Comparison of ENCODE assay signal across 8 cellular contexts in genomic region chr10:132187421-132188138, GRCh38. TPM values are rescaled to one million over a fixed set of nuclear protein-coding genes. Genes with fewer than 3 reads are reported as not detected.
DNase-seq lines count a peak whose midpoint lies in the region; ATAC-seq and TF ChIP-seq lines count a peak whose summit lies in the region.

No MANE protein-coding gene starts in this region.

- peak overlapping the region; percentile 80 for H3K23ac ChIP-seq in neuronal stem cell (ENCODE audit: low read depth, low read length, poor library complexity)

- H2BK15ac ChIP-seq in neuronal stem cell (ENCODE audit: low read length), result no peak overlapping the region

- WGBS in esophagus muscularis mucosa, result 1% methylated on average over 33 of the region's 59 CpGs
- no CpG with 5 or more reads among the region's 59 CpGs for WGBS in neuronal stem cell (ENCODE audit: extremely low coverage in 2 of 2, insufficient read length in 2 of 2, insufficient replicate concordance in 1 of 2), 2 donors

- H3K27ac ChIP-seq in esophagus muscularis mucosa (replicated peaks in 1 of 4), result no peak overlapping the region
- H3K27ac ChIP-seq in neuronal stem cell (replicated peaks; ENCODE audit: low read length), result no peak overlapping the region

- peaks cover 75% of the 10 kb centered on the region for H3K27me3 ChIP-seq in NT2/D1 (ENCODE audit: insufficient read depth, insufficient read length)
- peaks cover 9 to 65% (median 33%) of the 10 kb centered on the region in 4 donors for H3K27me3 ChIP-seq in esophagus muscularis mucosa
- H3K27me3 ChIP-seq in neuronal stem cell (ENCODE audit: control insufficient read depth in 3 of 3, insufficient read depth in 3 of 3, low read depth in 1 of 3, low read length in 3 of 3), result peaks cover 9 to 44% (median 40%) of the 10 kb centered on the region in 3 experiments

- no peak for TF ChIP-seq EP300 in esophagus muscularis mucosa (IDR thresholded peaks at IDR 0.05)

- peak overlapping the region; percentile 21 for H3K14ac ChIP-seq in neuronal stem cell (ENCODE audit: low read length)

- peak overlapping the region; percentile 50 for H3K9ac ChIP-seq in NT2/D1 (ENCODE audit: insufficient read length, low read depth)
- peak overlapping the region; percentile 88 for H3K9ac ChIP-seq in neuronal stem cell (ENCODE audit: low read depth, low read length, poor library complexity)

- no peak for TF ChIP-seq POLR2A in esophagus muscularis mucosa (IDR thresholded peaks at IDR 0.05; ENCODE audit: low read depth)

- no peak overlapping the region for H4K91ac ChIP-seq in neuronal stem cell (ENCODE audit: low read depth, low read length, poor library complexity)

- DNase-seq in COLO668 (lab: John Stamatoyannopoulos, UW; ENCODE audit: unreplicated experiment) (peak; percentile 22), NT2/D1 (ENCODE audit: low read depth, low spot score) (no peak), esophagus muscularis mucosa (ENCODE audit: extremely low spot score) (no peak), neuronal stem cell (ENCODE audit: low spot score) (no peak), cortex of kidney (lab: John Stamatoyannopoulos, UW) (no peak)
- no peak for DNase-seq in activated CD4-positive, CD25-positive, alpha-beta regulatory T cell (lab: John Stamatoyannopoulos, UW)

- no peak for TF ChIP-seq CTCF in esophagus muscularis mucosa (IDR thresholded peaks at IDR 0.05)

- H3K18ac ChIP-seq in neuronal stem cell (ENCODE audit: low read length), result peak overlapping the region; percentile 85

- ATAC-seq in GM18502 (IDR thresholded peaks at IDR 0.05; ENCODE audit: poor library complexity, unreplicated experiment) (no peak), GM21529 (IDR thresholded peaks at IDR 0.05; ENCODE audit: unreplicated experiment) (no peak)

- H4K8ac ChIP-seq in neuronal stem cell (ENCODE audit: low read depth, low read length), result no peak overlapping the region

- no peak overlapping the region for H2BK12ac ChIP-seq in neuronal stem cell (ENCODE audit: low read length)

- no peak overlapping the region for H3K4ac ChIP-seq in neuronal stem cell (ENCODE audit: low read length)

- peaks cover 12% of the 10 kb centered on the region for H3K4me1 ChIP-seq in NT2/D1 (ENCODE audit: insufficient read depth, insufficient read length)
- peaks cover 26 to 34% (median 30%) of the 10 kb centered on the region in 4 donors for H3K4me1 ChIP-seq in esophagus muscularis mucosa
- peaks cover 6 to 9% of the 10 kb centered on the region in 2 donors for H3K4me1 ChIP-seq in neuronal stem cell (ENCODE audit: control insufficient read depth in 2 of 2, insufficient read depth in 1 of 2, low read depth in 1 of 2, low read length in 2 of 2)

- intact Hi-C loops in esophagus muscularis mucosa (cut with DNase I), result no loop called here

- H3K4me2 ChIP-seq in neuronal stem cell (ENCODE audit: insufficient read depth, low read length, poor library complexity, severe bottlenecking), result peak overlapping the region; percentile 98

- peak overlapping the region; percentile 88 for H2AFZ ChIP-seq in neuronal stem cell (ENCODE audit: low read length)

- H3K9me3 ChIP-seq in NT2/D1 (ENCODE audit: insufficient read depth, low read length), result no peaks in the 10 kb centered on the region
- no peaks in the 10 kb centered on the region for H3K9me3 ChIP-seq in esophagus muscularis mucosa
- no peaks in the 10 kb centered on the region for H3K9me3 ChIP-seq in neuronal stem cell (replicated peaks in 1 of 2; ENCODE audit: control insufficient read depth in 2 of 2, insufficient read depth in 1 of 2, low read depth in 1 of 2, low read length in 2 of 2)

- H3K79me1 ChIP-seq in neuronal stem cell (ENCODE audit: low read depth, low read length), result peaks cover 10% of the 10 kb centered on the region

- H2BK5ac ChIP-seq in neuronal stem cell (ENCODE audit: low read length), result no peak overlapping the region

- peak overlapping the region; percentile 43 for H2AK5ac ChIP-seq in neuronal stem cell (ENCODE audit: low read depth, low read length)

- H3K4me3 ChIP-seq in NT2/D1 (ENCODE audit: insufficient read length, low read depth) (peak overlapping the region; percentile 42), esophagus muscularis mucosa (peak overlapping the region; percentile 42 to 60 (median 49)), neuronal stem cell (ENCODE audit: low read length in 2 of 2) (peak overlapping the region; percentile 81 to 94)

- H3K36me3 ChIP-seq in NT2/D1 (ENCODE audit: insufficient read depth, insufficient read length, low read length) (no peaks in the 10 kb centered on the region), esophagus muscularis mucosa (no peaks in the 10 kb centered on the region), neuronal stem cell (replicated peaks in 1 of 2; ENCODE audit: control insufficient read depth in 2 of 2, insufficient read depth in 2 of 2, low read length in 2 of 2) (peaks cover 12 to 43% of the 10 kb centered on the region in 2 donors)

- H2BK120ac ChIP-seq in neuronal stem cell (ENCODE audit: low read depth, low read length), result no peak overlapping the region

RNA-seq across cellular contexts. Expression of gene DPYSL4, which starts 0.8 kb away (rescaled TPM):
- 1 to 10 TPM in 3 of 4 donors, under 1 TPM in 1; 0.42 to 4.5 (median 1.9) TPM for total RNA-seq in esophagus muscularis mucosa
- polyA plus RNA-seq in neuronal stem cell (2013, experiment 1 of 2), result 27.1 TPM
- polyA plus RNA-seq in neuronal stem cell (2013, experiment 2 of 2), result 25.4 TPM
